18 cellular contexts compared by ENCODE assay signal in the genomic region with DNA sequence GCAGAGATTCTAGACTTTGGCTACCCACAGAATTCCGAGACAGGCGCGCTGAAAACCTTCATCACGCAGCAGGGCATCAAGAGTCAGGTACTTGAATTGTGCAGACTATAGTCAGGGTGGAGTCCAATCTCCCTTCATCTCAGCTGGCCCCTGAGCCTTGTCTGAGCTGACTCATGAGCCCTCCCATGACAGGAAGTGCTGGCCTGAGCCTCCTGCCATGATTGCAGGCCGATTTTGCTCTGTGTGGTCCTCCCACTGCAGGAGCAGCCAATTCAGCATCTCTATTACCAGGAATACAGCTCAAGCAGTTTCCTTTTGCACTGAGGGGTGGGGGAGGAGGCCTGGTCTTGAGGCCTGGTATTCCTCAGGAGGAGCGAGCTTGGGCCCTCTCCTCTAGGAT.
A peak's percentile ranks its signal among the peaks of the same experiment; 100 is the strongest.
DNase-seq lines count a peak whose midpoint lies in the region; ATAC-seq lines count a peak whose summit lies in the region.
"Had no signal": no experiment of that assay in that cellular context is flagged by ENCODE, and none has a peak within 500 bp of the region (broad histone marks: within the 10 kb centered on the region; RNA-seq: fewer than 3 reads in every experiment).

No MANE protein-coding gene starts in this region.

- H3K4me1 ChIP-seq in adipocyte (ENCODE audit: control insufficient read depth, insufficient read depth, low read length): peaks cover 42% of the 10 kb centered on the region

- H3K27me3 Mint-ChIP-seq in activated naive CD4-positive, alpha-beta T cell treated with anti-CD3 and anti-CD28 coated beads, Interleukin-2, amount 10 ng/mL, durations not matched to agents 7 days and 5 days: no peaks in the 10 kb centered on the region
- H3K27me3 Mint-ChIP-seq: activated CD4-positive, alpha-beta T cell treated with anti-CD3 and anti-CD28 coated beads for 36 hours had no signal

- no peaks in the 10 kb centered on the region for H3K27me3 ChIP-seq in adipocyte (replicated peaks; ENCODE audit: control insufficient read depth, insufficient read depth, low read length)
- H3K27me3 ChIP-seq: tibial artery had no signal

- H3K4me3 ChIP-seq in adipocyte (ENCODE audit: low read length): no peak overlapping the region
- H3K4me3 ChIP-seq: left ventricle myocardium inferior, tibial artery had no signal

- CTCF ChIA-PET in activated naive CD4-positive, alpha-beta T cell treated with anti-CD3 and anti-CD28 coated beads, Interleukin-2, amount 10 ng/mL, durations not matched to agents 7 days and 5 days (lab: Charles Lee): interaction anchor here (1.3 kb wide), 1 partner anchor 48 kb away, joined by 3 read pairs; no protein-coding TSS in a partner anchor

- no peak for ATAC-seq in HG03139 (IDR thresholded peaks at IDR 0.05; ENCODE audit: unreplicated experiment)
- ATAC-seq: activated CD4-positive, alpha-beta T cell treated with anti-CD3 and anti-CD28 coated beads for 36 hours had no signal

- no peak overlapping the region for H3K4me3 Mint-ChIP-seq in activated naive CD4-positive, alpha-beta T cell treated with anti-CD3 and anti-CD28 coated beads, Interleukin-2, amount 10 ng/mL, durations not matched to agents 7 days and 5 days
- H3K4me3 Mint-ChIP-seq: activated CD4-positive, alpha-beta T cell treated with anti-CD3 and anti-CD28 coated beads for 36 hours had no signal

- DNase-seq in activated effector memory CD4-positive, alpha-beta T cell treated with anti-CD3 and anti-CD28 coated beads, Interleukin-2, amount 50 U/mL, for 16 hours: peak; percentile 30
- no peak for DNase-seq in activated effector memory CD4-positive, alpha-beta T cell treated with Interleukin-2 at 50 U/mL for 16 hours
- no peak for DNase-seq in adipocyte (ENCODE audit: low read depth)
- DNase-seq in fibroblast of peridontal ligament (ENCODE audit: extremely low read depth): peak; percentile 43
- DNase-seq in midbrain (lab: John Stamatoyannopoulos, UW): no peak
- DNase-seq in activated naive CD4-positive, alpha-beta T cell treated with anti-CD3 and anti-CD28 coated beads, Interleukin-2, amount 10 ng/mL, durations not matched to agents 7 days and 5 days: no peak
- DNase-seq in activated CD4-positive, alpha-beta T cell treated with anti-CD3 and anti-CD28 coated beads for 1 hour: no peak
- DNase-seq: activated CD4-positive, alpha-beta T cell treated with anti-CD3 and anti-CD28 coated beads for 36 hours; activated CD8-positive, alpha-beta memory T cell treated with anti-CD3 and anti-CD28 coated beads, Interleukin-2, amount 50 U/mL, for 48 hours; activated naive CD4-positive, alpha-beta T cell treated with Interleukin-2 at 50 U/mL for 16 hours; effector memory CD4-positive, alpha-beta T cell; Karpas-422; left ventricle myocardium inferior; NCI-H1436; NCI-H446; SHP77; tibial artery had no signal

- H3K9ac ChIP-seq in adipocyte (ENCODE audit: low read length): peak overlapping the region; percentile 31

- H3K36me3 Mint-ChIP-seq in activated naive CD4-positive, alpha-beta T cell treated with anti-CD3 and anti-CD28 coated beads, Interleukin-2, amount 10 ng/mL, durations not matched to agents 7 days and 5 days: peaks cover 63% of the 10 kb centered on the region

- no peaks in the 10 kb centered on the region for H3K9me3 Mint-ChIP-seq in activated naive CD4-positive, alpha-beta T cell treated with anti-CD3 and anti-CD28 coated beads, Interleukin-2, amount 10 ng/mL, durations not matched to agents 7 days and 5 days

- peaks cover 82% of the 10 kb centered on the region for H3K36me3 ChIP-seq in adipocyte (ENCODE audit: control insufficient read depth, insufficient read depth, low read length, severe bottlenecking)

- peaks cover 31% of the 10 kb centered on the region for H3K4me1 Mint-ChIP-seq in activated naive CD4-positive, alpha-beta T cell treated with anti-CD3 and anti-CD28 coated beads, Interleukin-2, amount 10 ng/mL, durations not matched to agents 7 days and 5 days

- no peaks in the 10 kb centered on the region for H3K9me3 ChIP-seq in adipocyte (ENCODE audit: control insufficient read depth, low read length)
- H3K9me3 ChIP-seq: left ventricle myocardium inferior, tibial artery had no signal

- H3K27ac Mint-ChIP-seq in activated naive CD4-positive, alpha-beta T cell treated with anti-CD3 and anti-CD28 coated beads, Interleukin-2, amount 10 ng/mL, durations not matched to agents 7 days and 5 days: no peak overlapping the region
- H3K27ac Mint-ChIP-seq: activated CD4-positive, alpha-beta T cell treated with anti-CD3 and anti-CD28 coated beads for 36 hours had no signal

Comparison
In these comparisons a context has a peak if more than half of its experiments do, and no peak if none do; other contexts are left out.
1. DNase-seq: peak in activated effector memory CD4-positive, alpha-beta T cell treated with anti-CD3 and anti-CD28 coated beads, Interleukin-2, amount 50 U/mL, for 16 hours (single experiment) and fibroblast of peridontal ligament (single experiment); none in activated effector memory CD4-positive, alpha-beta T cell treated with Interleukin-2 at 50 U/mL for 16 hours (single experiment), adipocyte (single experiment), midbrain (single experiment), activated naive CD4-positive, alpha-beta T cell treated with anti-CD3 and anti-CD28 coated beads, Interleukin-2, amount 10 ng/mL, durations not matched to agents 7 days and 5 days (single experiment) and activated CD4-positive, alpha-beta T cell treated with anti-CD3 and anti-CD28 coated beads for 1 hour (single experiment).